In genomic region chr10:51022933-51023585, GRCh38 we compare ENCODE assay signal across 25 cellular contexts. TPM values are rescaled to one million over a fixed set of nuclear protein-coding genes. Genes with fewer than 3 reads are reported as not detected.
A peak's percentile ranks its signal among the peaks of the same experiment; 100 is the strongest.
DNase-seq lines count a peak whose midpoint lies in the region; ATAC-seq, FAIRE-seq and TF ChIP-seq lines count a peak whose summit lies in the region.
"Had no signal": no experiment of that assay in that cellular context is flagged by ENCODE, and none has a peak within 500 bp of the region (broad histone marks: within the 10 kb centered on the region; RNA-seq: fewer than 3 reads in every experiment).

No MANE protein-coding gene starts in this region.

- H3K9me3 ChIP-seq in right lobe of liver (no peaks in the 10 kb centered on the region), HepG2 (ENCODE audit: low read length) (no peaks in the 10 kb centered on the region), ovary (no peaks in the 10 kb centered on the region), suprapubic skin (no peaks in the 10 kb centered on the region), aorta (ENCODE audit: control insufficient read depth, low read length) (no peaks in the 10 kb centered on the region), Caco-2 (no peaks in the 10 kb centered on the region), MM.1S (replicated peaks; ENCODE audit: insufficient read depth, low read length) (no peaks in the 10 kb centered on the region)
- H3K9me3 ChIP-seq in CD8-positive, alpha-beta memory T cell (ENCODE audit: low read length): no peaks in the 10 kb centered on the region
- H3K9me3 ChIP-seq: BLaER1 had no signal

- intact Hi-C loops in right lobe of liver (cut with DNase I): no loop called here
- intact Hi-C loops in HepG2 (cut with micrococcal nuclease; ENCODE audit: unreplicated experiment): no loop called here
- intact Hi-C loops in ovary (cut with DNase I): no loop called here
- intact Hi-C loops in aorta (cut with DNase I): no loop called here
- intact Hi-C loops in Caco-2 (cut with micrococcal nuclease; ENCODE audit: unreplicated experiment): no loop called here

- H3K4me2 ChIP-seq in HepG2 (ENCODE audit: low read depth, low read length): no peak overlapping the region
- H3K4me2 ChIP-seq in MM.1S (ENCODE audit: low read depth, low read length): no peak overlapping the region
- H3K4me2 ChIP-seq: BLaER1, GM23338 had no signal

- in situ Hi-C loops in HepG2 (cut with HindIII; ENCODE audit: extremely low pct_ligation_motif_present, low pct_unique_long_range_greater_than_20kb): loop anchor here (25.0 kb wide), 1 partner anchor 1189 kb away; no protein-coding TSS in a partner anchor

- H3K36me3 ChIP-seq in right lobe of liver (no peaks in the 10 kb centered on the region), HepG2 (replicated peaks in 1 of 2; ENCODE audit: control insufficient read depth in 1 of 2, insufficient read depth in 2 of 2, low read length in 2 of 2) (no peaks in the 10 kb centered on the region), ovary (no peaks in the 10 kb centered on the region), suprapubic skin (no peaks in the 10 kb centered on the region), aorta (ENCODE audit: control insufficient read depth in 1 of 2, insufficient read depth in 2 of 2, low read length in 1 of 2) (no peaks in the 10 kb centered on the region), Caco-2 (ENCODE audit: control insufficient read depth, insufficient read depth, low read length) (no peaks in the 10 kb centered on the region), MM.1S (replicated peaks; ENCODE audit: insufficient read depth, low read length) (no peaks in the 10 kb centered on the region)
- no peaks in the 10 kb centered on the region for H3K36me3 ChIP-seq in CD8-positive, alpha-beta memory T cell (ENCODE audit: insufficient read depth, low read length)
- H3K36me3 ChIP-seq: BLaER1 had no signal

- no peak for FAIRE-seq in HepG2 (lab: Jason Lieb, UNC)
- FAIRE-seq: A204.1, GM12891 had no signal

- no peak overlapping the region for H2AFZ ChIP-seq in HepG2 (ENCODE audit: low read length)
- H2AFZ ChIP-seq in MM.1S (ENCODE audit: low read length): no peak overlapping the region
- H2AFZ ChIP-seq: GM23338 had no signal

- no peaks in the 10 kb centered on the region for H3K4me1 Mint-ChIP-seq in Caco-2 (ENCODE audit: low read depth, unreplicated experiment)
- H3K4me1 Mint-ChIP-seq in CD8-positive, alpha-beta memory T cell: no peaks in the 10 kb centered on the region
- H3K4me1 Mint-ChIP-seq: CD4-positive, CD25-positive, alpha-beta regulatory T cell; H9 had no signal

- POLR2A ChIA-PET in HepG2 (lab: Yijun Ruan, JAX) (no interaction called here), Caco-2 (lab: Charles Lee) (no interaction called here)
- POLR2A ChIA-PET in CD8-positive, alpha-beta memory T cell (lab: Charles Lee): no interaction called here

- CTCF ChIA-PET in HepG2 (lab: Yijun Ruan, JAX; ENCODE audit: low intra/inter-chr PET ratio, low total read pairs): no interaction called here
- CTCF ChIA-PET in Caco-2 (lab: Charles Lee): no interaction called here
- CTCF ChIA-PET in CD8-positive, alpha-beta memory T cell (lab: Charles Lee): interaction anchor here (1.3 kb wide), 1 partner anchor 10 kb away, joined by 3 read pairs; no protein-coding TSS in a partner anchor

- no peaks in the 10 kb centered on the region for H3K9me2 ChIP-seq in MM.1S (replicated peaks; ENCODE audit: insufficient read depth, low read length)

- 87% methylated on average over 5 of the region's 5 CpGs for WGBS in right lobe of liver (ENCODE audit: insufficient coverage, low coverage, low lambda C conversion rate, missing lambda C conversion rate)
- 33% methylated on average over 5 of the region's 5 CpGs for WGBS in HepG2 (ENCODE audit: low lambda C conversion rate)
- 48 to 72% (median 70%) methylated on average over 5 of the region's 5 CpGs for WGBS in ovary, 3 donors
- 88% methylated on average over 5 of the region's 5 CpGs for WGBS in suprapubic skin
- WGBS in aorta, 2 donors: 62 to 63% methylated on average over 5 of the region's 5 CpGs

- H4K20me1 ChIP-seq in HepG2 (ENCODE audit: insufficient read depth, low read length) (no peaks in the 10 kb centered on the region), MM.1S (ENCODE audit: insufficient read depth, low read length) (no peaks in the 10 kb centered on the region)
- H4K20me1 ChIP-seq: BLaER1 had no signal

- DNase-seq in right lobe of liver (no peak), HepG2 (ENCODE audit: low spot score) (no peak), ovary (no peak), suprapubic skin (ENCODE audit: low spot score in 2 of 2) (no peak), aorta (no peak), Caco-2 (no peak), MM.1S (no peak)
- no peak for DNase-seq in CD8-positive, alpha-beta memory T cell
- DNase-seq: CD4-positive, CD25-positive, alpha-beta regulatory T cell; DMS79 treated with DMSO at 0.1 percent for 48 hours; GF-D8; H9; KG1; NCI-H1048; NCI-H1417; NCI-H1694; NCI-H2081; NCI-H2227 treated with DMSO at 0.1 percent for 48 hours; NCI-H526 treated with DMSO at 0.1 percent for 48 hours; RPMI8226; SHP77 treated with DMSO at 0.1 percent for 48 hours had no signal

- peaks cover 11% of the 10 kb centered on the region for H3K27me3 Mint-ChIP-seq in Caco-2 (ENCODE audit: insufficient read depth, unreplicated experiment)
- peaks cover 7 to 18% of the 10 kb centered on the region in 2 donors for H3K27me3 Mint-ChIP-seq in CD8-positive, alpha-beta memory T cell

- H3K4me1 ChIP-seq in right lobe of liver (peaks cover 0 to 16% (median 4%) of the 10 kb centered on the region in 4 donors), HepG2 (ENCODE audit: insufficient read depth, low read length) (no peaks in the 10 kb centered on the region), ovary (ENCODE audit: insufficient read depth) (peaks cover 4% of the 10 kb centered on the region), suprapubic skin (no peaks in the 10 kb centered on the region), aorta (ENCODE audit: control insufficient read depth in 1 of 2, insufficient read depth in 2 of 2, low read length in 2 of 2) (peaks cover 4 to 13% of the 10 kb centered on the region in 2 donors), Caco-2 (no peaks in the 10 kb centered on the region), MM.1S (ENCODE audit: low read length) (no peaks in the 10 kb centered on the region)
- H3K4me1 ChIP-seq in CD8-positive, alpha-beta memory T cell (ENCODE audit: insufficient read depth, low read length): no peaks in the 10 kb centered on the region

- no peak overlapping the region for H3K4me3 Mint-ChIP-seq in Caco-2 (ENCODE audit: unreplicated experiment)
- no peak overlapping the region for H3K4me3 Mint-ChIP-seq in CD8-positive, alpha-beta memory T cell
- H3K4me3 Mint-ChIP-seq: CD4-positive, CD25-positive, alpha-beta regulatory T cell; GM23338; H9 had no signal

- TF ChIP-seq EP300 in HepG2 (IDR thresholded peaks at IDR 0.05; ENCODE audit: low read depth in 2 of 2, low read length in 2 of 2): no peak
- no peak for TF ChIP-seq EP300 in HepG2 (CRISPR knock-in tag; IDR thresholded peaks at IDR 0.05; ENCODE audit: borderline replicate concordance)
- no peak for TF ChIP-seq EP300 in ovary (IDR thresholded peaks at IDR 0.05)
- no peak for TF ChIP-seq EP300 in suprapubic skin (IDR thresholded peaks at IDR 0.05)

- BruUV-seq in HepG2 (replicated peaks; lab: Mats Ljungman, UMichigan): no TSS peak
- no TSS peak for BruUV-seq in Caco-2 (replicated peaks; lab: Mats Ljungman, UMichigan)

- H3K9ac ChIP-seq in HepG2 (ENCODE audit: insufficient read depth, low read depth, low read length) (no peak overlapping the region), MM.1S (ENCODE audit: low read length) (no peak overlapping the region)
- H3K9ac ChIP-seq: BLaER1 had no signal

- H3K4me3 ChIP-seq in right lobe of liver: no peak overlapping the region
- H3K4me3 ChIP-seq in HepG2 (replicated peaks in 1 of 3; ENCODE audit: insufficient read depth in 1 of 3, low read depth in 2 of 3, low read length in 3 of 3): no peak overlapping the region
- no peak overlapping the region for H3K4me3 ChIP-seq in ovary
- H3K4me3 ChIP-seq in suprapubic skin: no peak overlapping the region
- no peak overlapping the region for H3K4me3 ChIP-seq in aorta (ENCODE audit: low read length in 2 of 2)
- no peak overlapping the region for H3K4me3 ChIP-seq in Caco-2 (ENCODE audit: low read depth, low read length)
- H3K4me3 ChIP-seq in CD8-positive, alpha-beta memory T cell (ENCODE audit: low read length): no peak overlapping the region
- no peak overlapping the region for H3K4me3 ChIP-seq in MM.1S (ENCODE audit: low read length)
- H3K4me3 ChIP-seq: BLaER1, GM23338 had no signal

- TF ChIP-seq RAD21 in HepG2 (CRISPR knock-in tag; IDR thresholded peaks at IDR 0.05): no peak

- no peak overlapping the region for H3K27ac Mint-ChIP-seq in Caco-2 (ENCODE audit: unreplicated experiment)
- H3K27ac Mint-ChIP-seq in CD8-positive, alpha-beta memory T cell: peak overlapping the region in 1 of 8 donors; percentile 40
- H3K27ac Mint-ChIP-seq: CD4-positive, CD25-positive, alpha-beta regulatory T cell; H9 had no signal

- TF ChIP-seq POLR2A in right lobe of liver (IDR thresholded peaks at IDR 0.05) (no peak), HepG2 (IDR thresholded peaks at IDR 0.05; ENCODE audit: insufficient read depth in 1 of 2, low read depth in 2 of 2, low read length in 2 of 2) (no peak), ovary (IDR thresholded peaks at IDR 0.05) (no peak), suprapubic skin (IDR thresholded peaks at IDR 0.05) (no peak)

- H3K27me3 ChIP-seq in right lobe of liver (no peaks in the 10 kb centered on the region), HepG2 (ENCODE audit: control insufficient read depth in 1 of 2, insufficient read depth in 2 of 2, low read length in 2 of 2) (no peaks in the 10 kb centered on the region), ovary (no peaks in the 10 kb centered on the region), suprapubic skin (no peaks in the 10 kb centered on the region), aorta (ENCODE audit: control insufficient read depth in 1 of 2, insufficient read depth in 2 of 2, low read length in 1 of 2) (no peaks in the 10 kb centered on the region), Caco-2 (replicated peaks; ENCODE audit: control insufficient read depth, insufficient read depth, low read length) (no peaks in the 10 kb centered on the region), MM.1S (replicated peaks; ENCODE audit: insufficient read depth, low read length) (no peaks in the 10 kb centered on the region)
- H3K27me3 ChIP-seq in CD8-positive, alpha-beta memory T cell (ENCODE audit: insufficient read depth, low read length, poor library complexity, severe bottlenecking): no peaks in the 10 kb centered on the region
- H3K27me3 ChIP-seq: BLaER1 had no signal

- H3K79me2 ChIP-seq in HepG2 (ENCODE audit: insufficient read depth, low read length) (no peaks in the 10 kb centered on the region), MM.1S (ENCODE audit: low read length) (no peaks in the 10 kb centered on the region)

- TF ChIP-seq CTCF in right lobe of liver (IDR thresholded peaks at IDR 0.05) (no peak), HepG2 (CRISPR knock-in tag; IDR thresholded peaks at IDR 0.05) (no peak), ovary (IDR thresholded peaks at IDR 0.05) (no peak), suprapubic skin (IDR thresholded peaks at IDR 0.05) (no peak), Caco-2 (IDR thresholded peaks at IDR 0.05; ENCODE audit: insufficient read depth in 1 of 2, low read depth in 1 of 2, low read length in 1 of 2, severe bottlenecking in 1 of 2, unreplicated experiment in 1 of 2) (no peak), MM.1S (IDR thresholded peaks at IDR 0.05; ENCODE audit: low read length) (no peak)

- H3F3A ChIP-seq in MM.1S (ENCODE audit: insufficient read depth, low read length): no peaks in the 10 kb centered on the region

- no peaks in the 10 kb centered on the region for H3K36me3 Mint-ChIP-seq in Caco-2 (ENCODE audit: insufficient read depth, unreplicated experiment)
- H3K36me3 Mint-ChIP-seq in CD8-positive, alpha-beta memory T cell: no peaks in the 10 kb centered on the region
- H3K36me3 Mint-ChIP-seq: CD4-positive, CD25-positive, alpha-beta regulatory T cell had no signal

- peak; percentile 43 to 76 (median 66) for ATAC-seq in right lobe of liver
- no peak for ATAC-seq in HepG2
- peak; percentile 9 for ATAC-seq in aorta (ENCODE audit: low FRiP score)
- ATAC-seq: GM23338 had no signal

- H3K27ac ChIP-seq in right lobe of liver (peak overlapping the region in 2 of 3 donors; percentile 9 to 44), HepG2 (ENCODE audit: extremely low read length, insufficient read depth, low read length) (no peak overlapping the region), ovary (peak overlapping the region; percentile 14 to 41), suprapubic skin (peak overlapping the region; percentile 31), aorta (ENCODE audit: low read depth in 1 of 2, low read length in 2 of 2) (peak overlapping the region; percentile 68 to 90), MM.1S (ENCODE audit: low read length) (no peak overlapping the region)
- H3K27ac ChIP-seq in CD8-positive, alpha-beta memory T cell (ENCODE audit: low read depth, low read length): no peak overlapping the region
- H3K27ac ChIP-seq: BLaER1 had no signal

- no peaks in the 10 kb centered on the region for H3K9me3 Mint-ChIP-seq in Caco-2 (ENCODE audit: unreplicated experiment)
- no peaks in the 10 kb centered on the region for H3K9me3 Mint-ChIP-seq in CD8-positive, alpha-beta memory T cell
- H3K9me3 Mint-ChIP-seq: CD4-positive, CD25-positive, alpha-beta regulatory T cell; GM23338; H9 had no signal

RNA-seq across cellular contexts. Expression of gene PRKG1, which starts 51.2 kb away (rescaled TPM):
- 1 to 10 TPM; 1.1 to 2.0 (median 1.3) TPM for total RNA-seq in right lobe of liver
- total RNA-seq in HepG2 (2016; rRNA removed; fragmentation: Illumina TruSeq; extraction: Trizol): not detected in 2 replicates
- not detected in 2 replicates for total RNA-seq in HepG2 (2016; cell fraction: cytosol; rRNA removed; fragmentation: Illumina TruSeq; extraction: Trizol; ENCODE audit: low read depth)
- not detected in 2 replicates for total RNA-seq in HepG2 (2016; cell fraction: insoluble cytoplasmic fraction; rRNA removed; fragmentation: Illumina TruSeq; extraction: Trizol)
- total RNA-seq in HepG2 (2016; cell fraction: membrane; rRNA removed; fragmentation: Illumina TruSeq; extraction: Trizol): not detected in 2 replicates
- total RNA-seq in HepG2 (2016; cell fraction: nucleus; rRNA removed; fragmentation: Illumina TruSeq; extraction: Trizol): not detected in 2 replicates
- 0.01 TPM in 1 of 2 replicates, not detected in the other for polyA plus RNA-seq in HepG2 (2011; rRNA removed)
- polyA plus RNA-seq in HepG2 (2011; cell fraction: cytosol; rRNA removed): not detected in 2 replicates
- polyA plus RNA-seq in HepG2 (2011; cell fraction: nucleus; rRNA removed): not detected in 2 replicates
- polyA plus RNA-seq in HepG2 (2012): not detected in 2 replicates
- not detected in 2 replicates for polyA plus RNA-seq in HepG2 (2016; cell fraction: cytosol; fragmentation: Illumina TruSeq; extraction: Trizol; ENCODE audit: low read depth)
- polyA plus RNA-seq in HepG2 (2016; cell fraction: insoluble cytoplasmic fraction; fragmentation: Illumina TruSeq; extraction: Trizol; ENCODE audit: low read depth): not detected in 2 replicates
- polyA plus RNA-seq in HepG2 (2016; cell fraction: membrane; fragmentation: Illumina TruSeq; extraction: Trizol; ENCODE audit: low read depth): not detected in 2 replicates
- not detected in 2 replicates for polyA plus RNA-seq in HepG2 (2016; cell fraction: nucleus; fragmentation: Illumina TruSeq; extraction: Trizol; ENCODE audit: insufficient read depth, low read depth)
- polyA minus RNA-seq in HepG2 (2011; rRNA and poly(A)+ RNA removed; ENCODE audit: low replicate concordance): not detected in 2 replicates
- not detected in 2 replicates for polyA minus RNA-seq in HepG2 (2011; cell fraction: cytosol; rRNA and poly(A)+ RNA removed)
- not detected in 2 replicates for polyA minus RNA-seq in HepG2 (2011; cell fraction: nucleus; rRNA and poly(A)+ RNA removed)
- 10 to 100 TPM in 6 of 7 donors, 1 to 10 TPM in 1; 8.4 to 21.1 (median 16.6) TPM for total RNA-seq in ovary
- 10 to 100 TPM in 1 of 2 donors, 1 to 10 TPM in 1; 2.8 to 10.4 TPM for polyA plus RNA-seq in ovary
- 1 to 10 TPM; 1.2 to 6.5 (median 2.7) TPM for total RNA-seq in suprapubic skin
- total RNA-seq in aorta: 100 to 1,000 TPM; 153 to 199 TPM
- polyA plus RNA-seq in aorta: 10 to 100 TPM; 26.2 to 35.7 TPM
- 0.09 and 0.12 TPM in 2 replicates for total RNA-seq in Caco-2 (2022)
- total RNA-seq in CD8-positive, alpha-beta memory T cell: not detected
- polyA plus RNA-seq in CD8-positive, alpha-beta memory T cell: not detected
- polyA plus RNA-seq: CD4-positive, CD25-positive, alpha-beta regulatory T cell had no signal

Comparison
In these comparisons a context has a peak if more than half of its experiments do, and no peak if none do; other contexts are left out.
1. H3K27ac ChIP-seq: peak in right lobe of liver (2 of 3), ovary (2 of 2), suprapubic skin (single experiment) and aorta (2 of 2); none in HepG2 (single experiment), CD8-positive, alpha-beta memory T cell (single experiment) and MM.1S (single experiment).
2. RNA of gene PRKG1, which starts 51.2 kb away (total RNA-seq): 153 to 199 TPM in aorta; 8.4 to 21.1 TPM in ovary, 1.2 to 6.5 TPM in suprapubic skin, 1.1 to 2.0 TPM in right lobe of liver, 0.09 to 0.12 TPM in Caco-2, not detected in HepG2 and not detected in CD8-positive, alpha-beta memory T cell; every median in the first group is over 4 times any median in the second.